1 cellular context compared by ENCODE assay signal in the genomic region with DNA sequence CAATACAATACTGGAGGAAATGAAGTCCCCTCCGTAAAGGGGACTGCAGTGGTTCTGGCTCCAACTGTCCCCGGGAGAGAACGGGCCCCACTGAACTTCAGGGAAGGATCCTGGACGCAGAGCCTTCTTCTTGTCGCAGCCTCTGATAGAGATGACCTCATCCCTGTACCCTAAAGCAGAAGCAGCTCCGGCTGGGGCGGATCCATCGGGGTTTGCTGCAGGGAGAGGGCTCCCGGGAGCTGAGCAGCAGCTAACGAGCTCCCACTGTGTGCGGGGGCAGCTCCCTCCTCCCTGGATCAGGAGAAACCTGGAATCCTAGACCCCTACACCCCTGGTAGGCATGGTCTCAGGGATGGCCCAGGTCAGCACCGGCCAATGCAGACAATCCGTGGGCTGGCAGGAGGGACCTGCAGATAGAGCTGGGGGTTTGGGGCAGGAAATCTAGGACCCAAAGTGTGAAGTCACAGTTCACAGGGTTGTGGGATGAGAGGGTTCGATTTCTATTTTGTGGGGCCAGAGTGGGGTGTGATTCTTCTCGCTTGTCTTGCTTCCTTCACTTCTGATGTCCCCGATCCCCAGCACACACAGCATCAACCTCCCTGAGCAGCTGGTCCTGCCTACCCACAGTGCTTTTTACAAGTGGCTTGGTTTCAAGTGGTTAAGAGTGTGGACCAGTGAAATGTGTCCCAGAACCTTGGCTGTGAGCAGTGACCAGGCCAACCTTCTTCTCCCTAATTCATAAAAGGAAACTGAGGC.
TF ChIP-seq lines count a peak whose summit lies in the region.

No MANE protein-coding gene starts in this region.

TF ChIP-seq in HepG2, 621 proteins besides CTCF, POLR2A, EP300 and RAD21:
- TF ChIP-seq, protein P1, sequence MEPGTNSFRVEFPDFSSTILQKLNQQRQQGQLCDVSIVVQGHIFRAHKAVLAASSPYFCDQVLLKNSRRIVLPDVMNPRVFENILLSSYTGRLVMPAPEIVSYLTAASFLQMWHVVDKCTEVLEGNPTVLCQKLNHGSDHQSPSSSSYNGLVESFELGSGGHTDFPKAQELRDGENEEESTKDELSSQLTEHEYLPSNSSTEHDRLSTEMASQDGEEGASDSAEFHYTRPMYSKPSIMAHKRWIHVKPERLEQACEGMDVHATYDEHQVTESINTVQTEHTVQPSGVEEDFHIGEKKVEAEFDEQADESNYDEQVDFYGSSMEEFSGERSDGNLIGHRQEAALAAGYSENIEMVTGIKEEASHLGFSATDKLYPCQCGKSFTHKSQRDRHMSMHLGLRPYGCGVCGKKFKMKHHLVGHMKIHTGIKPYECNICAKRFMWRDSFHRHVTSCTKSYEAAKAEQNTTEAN (CRISPR knock-in tag; conservative IDR thresholded peaks at IDR 0.05): no peak
- TF ChIP-seq SAP130 (CRISPR knock-in tag; IDR thresholded peaks at IDR 0.05; ENCODE audit: low read depth) (no peak), ZFP36L2 (CRISPR knock-in tag; IDR thresholded peaks at IDR 0.05) (no peak), MAFK (conservative IDR thresholded peaks at IDR 0.05 in 1 of 2, IDR thresholded peaks at IDR 0.05 in 1 of 2; ENCODE audit: low read length in 2 of 2) (no peak), ZNF468 (CRISPR knock-in tag; IDR thresholded peaks at IDR 0.05) (no peak), ZNF431 (CRISPR knock-in tag; IDR thresholded peaks at IDR 0.05; ENCODE audit: borderline replicate concordance, low read depth) (no peak), ZNF850 (CRISPR knock-in tag; conservative IDR thresholded peaks at IDR 0.05) (no peak)
- TF ChIP-seq, protein P2, sequence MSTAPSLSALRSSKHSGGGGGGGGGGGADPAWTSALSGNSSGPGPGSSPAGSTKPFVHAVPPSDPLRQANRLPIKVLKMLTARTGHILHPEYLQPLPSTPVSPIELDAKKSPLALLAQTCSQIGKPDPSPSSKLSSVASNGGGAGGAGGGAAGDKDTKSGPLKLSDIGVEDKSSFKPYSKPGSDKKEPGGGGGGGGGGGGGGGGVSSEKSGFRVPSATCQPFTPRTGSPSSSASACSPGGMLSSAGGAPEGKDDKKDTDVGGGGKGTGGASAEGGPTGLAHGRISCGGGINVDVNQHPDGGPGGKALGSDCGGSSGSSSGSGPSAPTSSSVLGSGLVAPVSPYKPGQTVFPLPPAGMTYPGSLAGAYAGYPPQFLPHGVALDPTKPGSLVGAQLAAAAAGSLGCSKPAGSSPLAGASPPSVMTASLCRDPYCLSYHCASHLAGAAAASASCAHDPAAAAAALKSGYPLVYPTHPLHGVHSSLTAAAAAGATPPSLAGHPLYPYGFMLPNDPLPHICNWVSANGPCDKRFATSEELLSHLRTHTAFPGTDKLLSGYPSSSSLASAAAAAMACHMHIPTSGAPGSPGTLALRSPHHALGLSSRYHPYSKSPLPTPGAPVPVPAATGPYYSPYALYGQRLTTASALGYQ (CRISPR knock-in tag; IDR thresholded peaks at IDR 0.05): no peak
